In genomic region chr21:28177008-28177603, GRCh38 we compare ENCODE assay signal across 13 cellular contexts.
"Had no signal": no experiment of that assay in that cellular context is flagged by ENCODE, and none has a peak within 500 bp of the region (broad histone marks: within the 10 kb centered on the region; RNA-seq: fewer than 3 reads in every experiment).

No MANE protein-coding gene starts in this region.

- H3K27me3 ChIP-seq: adrenal gland, esophagus squamous epithelium, left lung, right atrium auricular region had no signal

- H3K4me1 ChIP-seq: adrenal gland, esophagus squamous epithelium, left lung, right atrium auricular region had no signal

- H3K4me3 ChIP-seq: adrenal gland, esophagus squamous epithelium, left lung, right atrium auricular region, skin epidermis had no signal

- DNase-seq: activated CD4-positive, alpha-beta T cell treated with anti-CD3 and anti-CD28 coated beads, Interleukin-2, amount 50 U/mL, for 48 hours; activated gamma-delta T cell treated with Interleukin-2 at 50 U/mL for 16 hours; activated T-cell treated with anti-CD3 and anti-CD28 coated beads for 4 hours; adrenal gland; effector CD8-positive, alpha-beta T cell; esophagus squamous epithelium; head of caudate nucleus; left lung; stimulated activated CD4-positive, alpha-beta T cell treated with anti-CD3 and anti-CD28 coated beads, Interleukin-4, amount 100 ng/mL, for 1 hour; stimulated activated naive CD8-positive, alpha-beta T cell treated with anti-CD3 and anti-CD28 coated beads, Interleukin-15, amount 100 ng/mL, for 72 hours had no signal

- H3K9me3 ChIP-seq: adrenal gland, right atrium auricular region had no signal

- H3K27ac ChIP-seq: adrenal gland, esophagus squamous epithelium, left lung, right atrium auricular region, skin epidermis had no signal

- ATAC-seq: activated naive CD4-positive, alpha-beta T cell treated with anti-CD3 and anti-CD28 coated beads, Interleukin-2, amount 50 U/mL, for 72 hours; left lung; stimulated activated naive CD8-positive, alpha-beta T cell treated with anti-CD3 and anti-CD28 coated beads, Interleukin-15, amount 100 ng/mL, for 72 hours had no signal

- H3K36me3 ChIP-seq: adrenal gland, esophagus squamous epithelium, left lung, right atrium auricular region had no signal
